Comparison of ENCODE assay signal across 13 cellular contexts in genomic region chr18:45626330-45627203, GRCh38. TPM values are rescaled to one million over a fixed set of nuclear protein-coding genes. Genes with fewer than 3 reads are reported as not detected.
DNase-seq lines count a peak whose midpoint lies in the region; ATAC-seq and TF ChIP-seq lines count a peak whose summit lies in the region.
"Had no signal": no experiment of that assay in that cellular context is flagged by ENCODE, and none has a peak within 500 bp of the region (broad histone marks: within the 10 kb centered on the region; RNA-seq: fewer than 3 reads in every experiment).

No MANE protein-coding gene starts in this region.

- no peak overlapping the region for H3K4me3 ChIP-seq in gastroesophageal sphincter
- no peak overlapping the region for H3K4me3 ChIP-seq in suprapubic skin
- H3K4me3 ChIP-seq: prostate gland, SJCRH30 had no signal

- H3K4me1 ChIP-seq in gastroesophageal sphincter (peaks cover 0 to 19% (median 12%) of the 10 kb centered on the region in 3 donors), suprapubic skin (peaks cover 8% of the 10 kb centered on the region)
- H3K4me1 ChIP-seq: SJCRH30 had no signal

- no peaks in the 10 kb centered on the region for H3K36me3 Mint-ChIP-seq in activated naive CD4-positive, alpha-beta T cell treated with anti-CD3 and anti-CD28 coated beads, Interleukin-2, amount 50 U/mL, for 72 hours
- H3K36me3 Mint-ChIP-seq: brain had no signal

- H3K9me3 ChIP-seq in gastroesophageal sphincter: no peaks in the 10 kb centered on the region
- H3K9me3 ChIP-seq in suprapubic skin: no peaks in the 10 kb centered on the region
- H3K9me3 ChIP-seq: prostate gland, SJCRH30 had no signal

- TF ChIP-seq EP300 in gastroesophageal sphincter (IDR thresholded peaks at IDR 0.05): no peak
- TF ChIP-seq EP300 in suprapubic skin (IDR thresholded peaks at IDR 0.05): no peak

- TF ChIP-seq POLR2A in gastroesophageal sphincter (IDR thresholded peaks at IDR 0.05) (no peak), suprapubic skin (IDR thresholded peaks at IDR 0.05) (no peak)

- peak overlapping the region in 3 of 4 donors; percentile 35 to 67 (median 40) for H3K27ac ChIP-seq in gastroesophageal sphincter
- H3K27ac ChIP-seq in suprapubic skin: peak overlapping the region; percentile 39
- H3K27ac ChIP-seq: 22Rv1, SJCRH30 had no signal

- no peak overlapping the region for H3K27ac Mint-ChIP-seq in activated naive CD4-positive, alpha-beta T cell treated with anti-CD3 and anti-CD28 coated beads, Interleukin-2, amount 50 U/mL, for 72 hours

- DNase-seq in DMS53 (lab: John Stamatoyannopoulos, UW) (peak; percentile 42), DMS53 treated with DMSO at 0.1 percent for 48 hours (lab: John Stamatoyannopoulos, UW; ENCODE audit: unreplicated experiment) (no peak), suprapubic skin (ENCODE audit: low spot score in 2 of 2) (no peak), SIG-M5 (lab: John Stamatoyannopoulos, UW) (no peak)
- DNase-seq in activated naive CD4-positive, alpha-beta T cell treated with anti-CD3 and anti-CD28 coated beads, Interleukin-2, amount 50 U/mL, for 72 hours (ENCODE audit: low spot score in 2 of 2): no peak
- no peak for DNase-seq in stimulated activated CD4-positive, alpha-beta T cell treated with anti-CD3 and anti-CD28 coated beads, Interleukin-2, amount 100 ng/mL, for 48 hours
- DNase-seq: NCI-H1048, SJCRH30 had no signal

- 53% methylated on average over 3 of the region's 10 CpGs; no CpG with 5 or more reads in 1 of the 2 donors for WGBS in gastroesophageal sphincter (ENCODE audit: low coverage in 1 of 2), 2 donors
- 59% methylated on average over 10 of the region's 10 CpGs for WGBS in suprapubic skin

- H3K36me3 ChIP-seq in gastroesophageal sphincter (no peaks in the 10 kb centered on the region), suprapubic skin (no peaks in the 10 kb centered on the region)
- H3K36me3 ChIP-seq: prostate gland, SJCRH30 had no signal

- H3K27me3 ChIP-seq in gastroesophageal sphincter (no peaks in the 10 kb centered on the region), suprapubic skin (no peaks in the 10 kb centered on the region)
- H3K27me3 ChIP-seq: SJCRH30 had no signal

- ATAC-seq in SK-N-SH treated with all-trans-retinoic acid at 6 μM for 48 hours: peak; percentile 60
- ATAC-seq in gastroesophageal sphincter: peak; percentile 60
- ATAC-seq in activated naive CD4-positive, alpha-beta T cell treated with anti-CD3 and anti-CD28 coated beads, Interleukin-2, amount 50 U/mL, for 72 hours: no peak

- TF ChIP-seq CTCF in gastroesophageal sphincter (IDR thresholded peaks at IDR 0.05) (no peak), suprapubic skin (IDR thresholded peaks at IDR 0.05) (no peak)

- H3K9me3 Mint-ChIP-seq in activated naive CD4-positive, alpha-beta T cell treated with anti-CD3 and anti-CD28 coated beads, Interleukin-2, amount 50 U/mL, for 72 hours: no peaks in the 10 kb centered on the region

TF ChIP-seq in SK-N-SH treated with all-trans-retinoic acid at 6 μM for 48 hours, 23 proteins besides CTCF, POLR2A, EP300 and RAD21 (continues in another document):
- TF ChIP-seq POU6F1 (CRISPR knock-in tag; IDR thresholded peaks at IDR 0.05; ENCODE audit: borderline replicate concordance, low read depth) (no peak), TOX (CRISPR knock-in tag; IDR thresholded peaks at IDR 0.05; ENCODE audit: borderline replicate concordance) (no peak), ARNTL (CRISPR knock-in tag; IDR thresholded peaks at IDR 0.05; ENCODE audit: borderline replicate concordance, low read depth) (no peak), SNAI2 (CRISPR knock-in tag; IDR thresholded peaks at IDR 0.05) (no peak), CREB5 (CRISPR knock-in tag; IDR thresholded peaks at IDR 0.05; ENCODE audit: low read depth) (no peak), ISL1 (CRISPR knock-in tag; IDR thresholded peaks at IDR 0.05) (no peak), ZNF8 (CRISPR knock-in tag; IDR thresholded peaks at IDR 0.05) (no peak), TSHZ2 (CRISPR knock-in tag; IDR thresholded peaks at IDR 0.05) (no peak), PPARA (CRISPR knock-in tag; IDR thresholded peaks at IDR 0.05; ENCODE audit: borderline replicate concordance) (no peak), PATZ1 (CRISPR knock-in tag; IDR thresholded peaks at IDR 0.05; ENCODE audit: borderline replicate concordance) (no peak), BACH2 (CRISPR knock-in tag; IDR thresholded peaks at IDR 0.05; ENCODE audit: borderline replicate concordance) (no peak), ZFP3 (CRISPR knock-in tag; IDR thresholded peaks at IDR 0.05) (no peak), ESRRG (CRISPR knock-in tag; IDR thresholded peaks at IDR 0.05) (no peak), GLIS3 (CRISPR knock-in tag; IDR thresholded peaks at IDR 0.05) (no peak), ZNF565 (CRISPR knock-in tag; conservative IDR thresholded peaks at IDR 0.05; ENCODE audit: low read depth) (no peak), OSR1 (CRISPR knock-in tag; IDR thresholded peaks at IDR 0.05) (no peak), CSDC2 (CRISPR knock-in tag; IDR thresholded peaks at IDR 0.05) (no peak)

RNA-seq across cellular contexts. Expression of gene SLC14A2, which starts 11.3 kb away (rescaled TPM):
- total RNA-seq in gastroesophageal sphincter (under 1 TPM in 1 of 4 donors, not detected in 3; 0.15 TPM), suprapubic skin (under 1 TPM in 1 of 4 donors, not detected in 3; 0.31 TPM)
- not detected for total RNA-seq in activated naive CD4-positive, alpha-beta T cell treated with anti-CD3 and anti-CD28 coated beads, Interleukin-2, amount 50 U/mL, for 72 hours
- total RNA-seq: SJCRH30 had no signal

Comparison
In these comparisons a context has a peak if more than half of its experiments do, and no peak if none do; other contexts are left out.
1. ATAC-seq: peak in SK-N-SH treated with all-trans-retinoic acid at 6 μM for 48 hours (single experiment) and gastroesophageal sphincter (single experiment); none in activated naive CD4-positive, alpha-beta T cell treated with anti-CD3 and anti-CD28 coated beads, Interleukin-2, amount 50 U/mL, for 72 hours (0 of 2).